In genomic region chr21:45054927-45055612, GRCh38 we compare ENCODE assay signal across 24 cellular contexts. TPM values are rescaled to one million over a fixed set of nuclear protein-coding genes. Genes with fewer than 3 reads are reported as not detected.
A peak's percentile ranks its signal among the peaks of the same experiment; 100 is the strongest.
DNase-seq lines count a peak whose midpoint lies in the region; ATAC-seq and TF ChIP-seq lines count a peak whose summit lies in the region.
"Had no signal": no experiment of that assay in that cellular context is flagged by ENCODE, and none has a peak within 500 bp of the region (broad histone marks: within the 10 kb centered on the region; RNA-seq: fewer than 3 reads in every experiment).

No MANE protein-coding gene starts in this region.

- H2BK120ac ChIP-seq in trophoblast cell (ENCODE audit: insufficient read depth, low read length, poor library complexity), result no peak overlapping the region

- no peak overlapping the region for H3K4me3 Mint-ChIP-seq in natural killer cell
- H3K4me3 Mint-ChIP-seq in naive thymus-derived CD8-positive, alpha-beta T cell, result no peak overlapping the region
- H3K4me3 Mint-ChIP-seq: activated CD4-positive, alpha-beta memory T cell treated with anti-CD3 and anti-CD28 coated beads for 36 hours; activated naive CD8-positive, alpha-beta T cell treated with anti-CD3 and anti-CD28 coated beads for 36 hours; activated T-helper 17 cell treated with anti-CD3 and anti-CD28 coated beads, Interleukin-2, amount 50 U/mL, for 72 hours had no signal

- no peak overlapping the region for H4K91ac ChIP-seq in trophoblast cell (ENCODE audit: low read depth, low read length)

- H3K36me3 Mint-ChIP-seq in natural killer cell, result no peaks in the 10 kb centered on the region
- H3K36me3 Mint-ChIP-seq in naive thymus-derived CD8-positive, alpha-beta T cell, result no peaks in the 10 kb centered on the region
- H3K36me3 Mint-ChIP-seq: activated CD4-positive, alpha-beta memory T cell treated with anti-CD3 and anti-CD28 coated beads for 36 hours; activated naive CD8-positive, alpha-beta T cell treated with anti-CD3 and anti-CD28 coated beads for 36 hours had no signal

- H3K23ac ChIP-seq in trophoblast cell (ENCODE audit: low read length), result no peak overlapping the region

- H3K4me1 Mint-ChIP-seq in natural killer cell, result no peaks in the 10 kb centered on the region
- H3K4me1 Mint-ChIP-seq in naive thymus-derived CD8-positive, alpha-beta T cell, result no peaks in the 10 kb centered on the region
- H3K4me1 Mint-ChIP-seq: activated naive CD8-positive, alpha-beta T cell treated with anti-CD3 and anti-CD28 coated beads for 36 hours; activated T-helper 17 cell treated with anti-CD3 and anti-CD28 coated beads, Interleukin-2, amount 50 U/mL, for 72 hours had no signal

- H3K79me1 ChIP-seq in trophoblast cell (ENCODE audit: low read length), result no peaks in the 10 kb centered on the region

- no peak overlapping the region for H3K14ac ChIP-seq in trophoblast cell (ENCODE audit: low read length)

- no peak overlapping the region for H4K8ac ChIP-seq in trophoblast cell (ENCODE audit: low read depth, low read length)

- no peak overlapping the region for H2BK12ac ChIP-seq in trophoblast cell (ENCODE audit: low read length)

- H3K27ac ChIP-seq in BLaER1 treated with 17β-estradiol and CSF1 and Interleukin-3, amounts not matched to agents 10 nM and 100 nM, result no peak overlapping the region
- no peak overlapping the region for H3K27ac ChIP-seq in coronary artery
- H3K27ac ChIP-seq in trophoblast cell (ENCODE audit: low read depth, low read length), result no peak overlapping the region
- H3K27ac ChIP-seq: HL-60 had no signal

- WGBS in trophoblast cell (ENCODE audit: extremely low coverage, insufficient coverage, insufficient read length), result no CpG with 5 or more reads among the region's 37 CpGs

- H3K4ac ChIP-seq in trophoblast cell (ENCODE audit: low read depth, low read length), result no peak overlapping the region

- no peak overlapping the region for H4K12ac ChIP-seq in trophoblast cell (ENCODE audit: low read depth, low read length)

- H3K27me3 ChIP-seq in BLaER1 treated with 17β-estradiol and CSF1 and Interleukin-3, amounts not matched to agents 10 nM and 100 nM, result peaks cover 0 to 22% (median 0%) of the 10 kb centered on the region in 11 experiments; a peak in 4 of 22 replicates
- H3K27me3 ChIP-seq in H7 (ENCODE audit: control insufficient read depth, insufficient read depth, low read length) (no peaks in the 10 kb centered on the region), trophoblast cell (ENCODE audit: insufficient read depth, low read length) (no peaks in the 10 kb centered on the region)
- H3K27me3 ChIP-seq: ascending aorta had no signal

- H3K4me2 ChIP-seq in BLaER1 treated with 17β-estradiol and CSF1 and Interleukin-3, amounts not matched to agents 10 nM and 100 nM, result peak overlapping the region; percentile 10 to 86 (median 76); a peak in 21 of 22 replicates
- no peak overlapping the region for H3K4me2 ChIP-seq in trophoblast cell (ENCODE audit: low read length)

- H4K20me1 ChIP-seq in BLaER1 treated with 17β-estradiol and CSF1 and Interleukin-3, amounts not matched to agents 10 nM and 100 nM, result no peaks in the 10 kb centered on the region

- POLR2A ChIA-PET in naive thymus-derived CD8-positive, alpha-beta T cell (lab: Charles Lee), result interaction anchor here (1.4 kb wide), 1 partner anchor 24 kb away, joined by 3 read pairs; no protein-coding TSS in a partner anchor

- ATAC-seq in natural killer cell, result no peak
- no peak for ATAC-seq in GM21526 (IDR thresholded peaks at IDR 0.05; ENCODE audit: low FRiP score, unreplicated experiment)
- no peak for ATAC-seq in naive thymus-derived CD8-positive, alpha-beta T cell
- ATAC-seq: activated CD4-positive, CD25-positive, alpha-beta regulatory T cell treated with anti-CD3 and anti-CD28 coated beads, Interleukin-2, amount 50 U/mL, for 24 hours; activated T-helper 17 cell treated with anti-CD3 and anti-CD28 coated beads, Interleukin-2, amount 50 U/mL, for 72 hours; HCT116 had no signal

- H3K9me3 Mint-ChIP-seq in natural killer cell, result no peaks in the 10 kb centered on the region
- H3K9me3 Mint-ChIP-seq in naive thymus-derived CD8-positive, alpha-beta T cell, result no peaks in the 10 kb centered on the region
- H3K9me3 Mint-ChIP-seq: activated CD4-positive, alpha-beta memory T cell treated with anti-CD3 and anti-CD28 coated beads for 36 hours; activated naive CD8-positive, alpha-beta T cell treated with anti-CD3 and anti-CD28 coated beads for 36 hours; activated T-helper 17 cell treated with anti-CD3 and anti-CD28 coated beads, Interleukin-2, amount 50 U/mL, for 72 hours had no signal

- no peaks in the 10 kb centered on the region for H3K36me3 ChIP-seq in BLaER1 treated with 17β-estradiol and CSF1 and Interleukin-3, amounts not matched to agents 10 nM and 100 nM
- H3K36me3 ChIP-seq in H7 (replicated peaks; ENCODE audit: control insufficient read depth, insufficient read depth, low read length), result no peaks in the 10 kb centered on the region
- no peaks in the 10 kb centered on the region for H3K36me3 ChIP-seq in trophoblast cell (ENCODE audit: control insufficient read depth in 1 of 2, insufficient read depth in 2 of 2, low read length in 2 of 2)
- H3K36me3 ChIP-seq: ascending aorta had no signal

- no peak overlapping the region for H3K18ac ChIP-seq in trophoblast cell (ENCODE audit: low read length)

- no peak overlapping the region for H3K27ac Mint-ChIP-seq in natural killer cell
- peak overlapping the region in 1 of 10 donors; percentile 9 for H3K27ac Mint-ChIP-seq in naive thymus-derived CD8-positive, alpha-beta T cell
- H3K27ac Mint-ChIP-seq: activated CD4-positive, alpha-beta memory T cell treated with anti-CD3 and anti-CD28 coated beads for 36 hours; activated naive CD8-positive, alpha-beta T cell treated with anti-CD3 and anti-CD28 coated beads for 36 hours; activated T-helper 17 cell treated with anti-CD3 and anti-CD28 coated beads, Interleukin-2, amount 50 U/mL, for 72 hours had no signal

- H3K9me3 ChIP-seq in BLaER1 treated with 17β-estradiol and CSF1 and Interleukin-3, amounts not matched to agents 10 nM and 100 nM (replicated peaks in 1 of 11), result no peaks in the 10 kb centered on the region
- peaks cover 4% of the 10 kb centered on the region for H3K9me3 ChIP-seq in trophoblast cell (ENCODE audit: insufficient read depth, low read depth, low read length)
- H3K9me3 ChIP-seq: ascending aorta had no signal

- intact Hi-C loops in natural killer cell (cut with micrococcal nuclease), result no loop called here

- DNase-seq in H7 (peak; percentile 64), coronary artery (ENCODE audit: low spot score) (peak; percentile 93), trophoblast cell (no peak), natural killer cell (no peak), foreskin fibroblast (no peak)
- DNase-seq in naive thymus-derived CD8-positive, alpha-beta T cell, result no peak
- DNase-seq: ACHN; activated CD4-positive, alpha-beta memory T cell treated with anti-CD3 and anti-CD28 coated beads for 36 hours; activated CD8-positive, alpha-beta memory T cell treated with anti-CD3 and anti-CD28 coated beads, Interleukin-2, amount 50 U/mL, for 48 hours; activated naive CD8-positive, alpha-beta T cell treated with anti-CD3 and anti-CD28 coated beads for 36 hours; head of caudate nucleus; mammary epithelial cell; NCI-H1105 treated with DMSO at 0.1 percent for 48 hours; NCI-H2081; NCI-H446; Right ventricle myocardium superior had no signal

- no peak overlapping the region for H3K4me3 ChIP-seq in BLaER1 treated with 17β-estradiol and CSF1 and Interleukin-3, amounts not matched to agents 10 nM and 100 nM
- H3K4me3 ChIP-seq in H7 (ENCODE audit: insufficient read depth, low read depth, low read length) (no peak overlapping the region), coronary artery (no peak overlapping the region), trophoblast cell (ENCODE audit: low read depth, low read length) (peak overlapping the region; percentile 1), foreskin fibroblast (ENCODE audit: low read depth in 1 of 2, low read length in 2 of 2) (no peak overlapping the region)
- H3K4me3 ChIP-seq: smooth muscle cell had no signal

- no peak overlapping the region for H2AFZ ChIP-seq in trophoblast cell (ENCODE audit: insufficient read depth, low read length, poor library complexity)

- TF ChIP-seq CTCF in coronary artery (IDR thresholded peaks at IDR 0.05) (no peak), natural killer cell (IDR thresholded peaks at IDR 0.05) (no peak), foreskin fibroblast (IDR thresholded peaks at IDR 0.05; ENCODE audit: low read depth, low read length) (no peak)

- H2BK5ac ChIP-seq in trophoblast cell (ENCODE audit: low read depth, low read length, poor library complexity), result no peak overlapping the region

- H3K79me2 ChIP-seq in trophoblast cell (ENCODE audit: control insufficient read depth, insufficient read depth, low read length, poor library complexity), result peaks cover 2% of the 10 kb centered on the region

- H3K27me3 Mint-ChIP-seq in natural killer cell (ENCODE audit: low read depth in 2 of 2), result peaks cover 36 to 39% of the 10 kb centered on the region in 2 donors
- H3K27me3 Mint-ChIP-seq in naive thymus-derived CD8-positive, alpha-beta T cell, result peaks cover 5 to 34% (median 27%) of the 10 kb centered on the region in 5 donors

- H3K9ac ChIP-seq in BLaER1 treated with 17β-estradiol and CSF1 and Interleukin-3, amounts not matched to agents 10 nM and 100 nM, result no peak overlapping the region
- no peak overlapping the region for H3K9ac ChIP-seq in trophoblast cell (ENCODE audit: low read length)

- peaks cover 15 to 42% (median 32%) of the 10 kb centered on the region in 10 experiments; a peak in 19 of 20 replicates for H3K4me1 ChIP-seq in BLaER1 treated with 17β-estradiol and CSF1 and Interleukin-3, amounts not matched to agents 10 nM and 100 nM
- no peaks in the 10 kb centered on the region for H3K4me1 ChIP-seq in trophoblast cell (ENCODE audit: control insufficient read depth in 1 of 2, insufficient read depth in 2 of 2, low read length in 2 of 2)

- no peak overlapping the region for H2AK5ac ChIP-seq in trophoblast cell (ENCODE audit: low read length)

RNA-seq across cellular contexts. Expression of gene ADARB1, which starts 19.3 kb away (rescaled TPM):
- 5.5 and 8.0 TPM in 2 replicates for total RNA-seq in H7 (2014; rRNA removed; shearing (Covaris generic))
- polyA plus RNA-seq in trophoblast cell (2013), result 12.9 and 14.2 TPM in 2 replicates
- total RNA-seq in natural killer cell, result 10 to 100 TPM; 20.7 to 28.0 (median 26.6) TPM
- total RNA-seq in naive thymus-derived CD8-positive, alpha-beta T cell, result 10 to 100 TPM; 34.3 to 36.9 TPM
- polyA plus RNA-seq in naive thymus-derived CD8-positive, alpha-beta T cell, result 1 to 10 TPM; 2.9 to 7.7 (median 5.2) TPM

Comparison
In these comparisons a context has a peak if more than half of its experiments do, and no peak if none do; other contexts are left out.
1. DNase-seq: peak in H7 (single experiment) and coronary artery (single experiment); none in trophoblast cell (0 of 2), natural killer cell (single experiment), foreskin fibroblast (0 of 2) and naive thymus-derived CD8-positive, alpha-beta T cell (0 of 10).